ENCODE assay signal across 8 cellular contexts in genomic region chr22:43541022-43541421, GRCh38.
"Had no signal": no experiment of that assay in that cellular context is flagged by ENCODE, and none has a peak within 500 bp of the region (broad histone marks: within the 10 kb centered on the region; RNA-seq: fewer than 3 reads in every experiment).

No MANE protein-coding gene starts in this region.

- DNase-seq: GM23248, GOT3, H7, H9, HCEC 1CT, HFFc6 had no signal

- ATAC-seq: GM23338, HCT116 had no signal

- H3K4me3 Mint-ChIP-seq: GM23338, H9, HFFc6 had no signal

- H3K4me1 Mint-ChIP-seq: GM23338 had no signal

- H3K27ac Mint-ChIP-seq: GM23338, H9, HFFc6 had no signal
